9 cellular contexts compared by ENCODE assay signal in the genomic region with DNA sequence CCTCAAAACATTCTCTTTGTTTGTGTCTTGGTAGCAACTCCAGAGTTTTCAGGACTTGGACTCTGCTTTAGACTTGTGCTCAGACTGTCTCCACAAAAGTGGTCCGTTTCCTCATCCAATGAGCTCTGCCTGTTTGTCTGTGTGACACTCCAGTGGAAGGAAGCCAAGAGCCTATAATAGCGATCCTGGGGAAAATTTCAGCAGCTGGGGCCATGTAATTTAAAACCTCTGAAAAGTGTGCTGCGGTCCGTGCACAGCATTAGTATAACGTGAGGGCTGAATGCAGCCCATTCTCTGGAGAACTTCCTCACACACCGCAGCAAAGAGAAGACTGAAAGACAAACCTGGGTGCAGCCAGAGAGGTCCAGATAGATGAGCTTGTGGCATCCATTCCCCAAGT. TPM values are rescaled to one million over a fixed set of nuclear protein-coding genes. Genes with fewer than 3 reads are reported as not detected.
DNase-seq lines count a peak whose midpoint lies in the region; FAIRE-seq and TF ChIP-seq lines count a peak whose summit lies in the region.
"Had no signal": no experiment of that assay in that cellular context is flagged by ENCODE, and none has a peak within 500 bp of the region (broad histone marks: within the 10 kb centered on the region; RNA-seq: fewer than 3 reads in every experiment).

A gene with protein sequence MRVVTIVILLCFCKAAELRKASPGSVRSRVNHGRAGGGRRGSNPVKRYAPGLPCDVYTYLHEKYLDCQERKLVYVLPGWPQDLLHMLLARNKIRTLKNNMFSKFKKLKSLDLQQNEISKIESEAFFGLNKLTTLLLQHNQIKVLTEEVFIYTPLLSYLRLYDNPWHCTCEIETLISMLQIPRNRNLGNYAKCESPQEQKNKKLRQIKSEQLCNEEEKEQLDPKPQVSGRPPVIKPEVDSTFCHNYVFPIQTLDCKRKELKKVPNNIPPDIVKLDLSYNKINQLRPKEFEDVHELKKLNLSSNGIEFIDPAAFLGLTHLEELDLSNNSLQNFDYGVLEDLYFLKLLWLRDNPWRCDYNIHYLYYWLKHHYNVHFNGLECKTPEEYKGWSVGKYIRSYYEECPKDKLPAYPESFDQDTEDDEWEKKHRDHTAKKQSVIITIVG (plus strand): TSS at position 259 of the 400 bp plus-strand sequence. CDS start 20,914 bp downstream, outside the sequence.

- H3K27me3 ChIP-seq in colonic mucosa, result no peaks in the 10 kb centered on the region

- H3K4me1 ChIP-seq in colonic mucosa, result no peaks in the 10 kb centered on the region

- peak within 1 kb of the TSS; percentile 50 for H3K4me3 ChIP-seq in skeletal muscle cell (ENCODE audit: low read depth, low read length)
- no peak within 1 kb of the TSS for H3K4me3 ChIP-seq in colonic mucosa

- FAIRE-seq in H54 (lab: Jason Lieb, UNC), result peak; percentile 11

- TF ChIP-seq POLR2A in H54 (IDR thresholded peaks at IDR 0.05; ENCODE audit: low read depth, low read length), result peak; percentile 44; the same call in 1 of the 2 replicates

- no peaks in the 10 kb centered on the region for H3K9me3 ChIP-seq in colonic mucosa

- TF ChIP-seq CTCF in colonic mucosa (IDR thresholded peaks at IDR 0.05), result no peak

- intact Hi-C loops in colonic mucosa (cut with DNase I), result no loop called here

- no peaks in the 10 kb centered on the region for H3K36me3 ChIP-seq in colonic mucosa

- H3K9ac ChIP-seq in colonic mucosa (ENCODE audit: low read depth in 2 of 2, low read length in 2 of 2), result no peak within 1 kb of the TSS

- DNase-seq in H54 (ENCODE audit: insufficient read length, low spot score), result no peak
- peak; percentile 82 for DNase-seq in NCI-H69 (lab: John Stamatoyannopoulos, UW)
- peak; percentile 3 for DNase-seq in globus pallidus (ENCODE audit: low spot score)
- peak; percentile 76 for DNase-seq in skeletal muscle cell (ENCODE audit: low read depth)
- no peak for DNase-seq in stimulated activated CD4-positive, alpha-beta T cell treated with anti-CD3 and anti-CD28 coated beads, Interleukin-4, amount 100 ng/mL, for 4 hours
- DNase-seq in cortex of kidney (lab: John Stamatoyannopoulos, UW), result no peak
- DNase-seq in UCSD-AML1 (lab: John Stamatoyannopoulos, UW; ENCODE audit: unreplicated experiment), result no peak
- no peak for DNase-seq in colonic mucosa

- H3K27ac ChIP-seq in colonic mucosa, result no peak within 1 kb of the TSS
- H3K27ac ChIP-seq: VCaP had no signal

RNA-seq across cellular contexts. Expression of the gene that starts here (rescaled TPM):
- 1 to 10 TPM in 1 of 2 donors, under 1 TPM in 1; 0.91 to 1.1 TPM for total RNA-seq in colonic mucosa

Comparison
In these comparisons a context has a peak if more than half of its experiments do, and no peak if none do; other contexts are left out.
1. DNase-seq: peak in NCI-H69 (single experiment), globus pallidus (single experiment) and skeletal muscle cell (single experiment); none in H54 (single experiment), stimulated activated CD4-positive, alpha-beta T cell treated with anti-CD3 and anti-CD28 coated beads, Interleukin-4, amount 100 ng/mL, for 4 hours (0 of 2), cortex of kidney (single experiment), UCSD-AML1 (single experiment) and colonic mucosa (single experiment).